In the genomic region with DNA sequence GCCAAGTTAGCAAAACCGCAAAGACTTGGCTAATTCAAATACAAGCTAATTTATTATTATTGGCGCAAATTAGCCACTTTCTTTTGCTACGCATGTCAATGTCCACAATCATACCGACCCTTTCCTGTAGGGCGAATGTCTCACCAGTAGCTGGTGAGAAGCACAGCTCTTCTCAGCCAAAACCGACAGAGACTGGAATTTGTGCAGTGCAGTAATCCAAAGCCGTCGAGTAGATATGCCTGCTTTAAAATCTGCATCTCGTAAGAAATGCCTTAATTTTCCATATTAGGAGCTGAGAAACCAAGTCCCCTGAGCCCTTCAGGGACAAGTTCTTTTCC, we compare ENCODE assay signal across 8 cellular contexts. TPM values are rescaled to one million over a fixed set of nuclear protein-coding genes. Genes with fewer than 3 reads are reported as not detected.
DNase-seq lines count a peak whose midpoint lies in the region; ATAC-seq, FAIRE-seq and TF ChIP-seq lines count a peak whose summit lies in the region.

No MANE protein-coding gene starts in this region.

- peak overlapping the region; percentile 86 for H3K9ac ChIP-seq in HCT116 (ENCODE audit: low read length)
- peak overlapping the region; percentile 80 for H3K9ac ChIP-seq in OCI-LY1 (ENCODE audit: low read length)
- peak overlapping the region; percentile 59 to 73 for H3K9ac ChIP-seq in colonic mucosa (ENCODE audit: low read depth in 2 of 2, low read length in 2 of 2)

- H4K20me1 ChIP-seq in HCT116 (ENCODE audit: insufficient read depth) = no peaks in the 10 kb centered on the region
- H4K20me1 ChIP-seq in OCI-LY1 (ENCODE audit: insufficient read depth, low read length) = no peaks in the 10 kb centered on the region

- peaks cover 14% of the 10 kb centered on the region for H3K4me1 Mint-ChIP-seq in memory B cell

- H3K79me2 ChIP-seq in HCT116 (ENCODE audit: insufficient read depth, low read length) (peaks cover 38% of the 10 kb centered on the region), OCI-LY1 (ENCODE audit: insufficient read depth, low read length) (peaks cover 35% of the 10 kb centered on the region)

- H3K27ac Mint-ChIP-seq in memory B cell = peak overlapping the region; percentile 93

- RAD21 ChIA-PET in HCT116 (lab: Charles Lee; ENCODE audit: low non-redundant PET in 1 of 2, low total read pairs in 2 of 2, uncharacterized antibody in 2 of 2, unreplicated experiment in 2 of 2) = interaction anchor here in 1 of 2 experiments (0.7 kb wide), 1 partner anchor 301 kb away, joined by 3 read pairs; no protein-coding TSS in a partner anchor

- TSS peak; percentile 89 for BruUV-seq in HCT116 (replicated peaks; lab: Mats Ljungman, UMichigan)

- peak overlapping the region; percentile 95 for H3K4me3 Mint-ChIP-seq in memory B cell

- H2AFZ ChIP-seq in HCT116 (ENCODE audit: low read depth, low read length, poor library complexity, severe bottlenecking) = peak overlapping the region; percentile 49
- H2AFZ ChIP-seq in OCI-LY1 (ENCODE audit: low read length) = peak overlapping the region; percentile 61; the same call in 1 of the 2 replicates

- no peak for TF ChIP-seq RAD21 in HCT116 (IDR thresholded peaks at IDR 0.05; ENCODE audit: low read depth)

- H3F3A ChIP-seq in OCI-LY1 (ENCODE audit: insufficient read depth, low read length) = no peaks in the 10 kb centered on the region

- POLR2A ChIA-PET in HCT116 (lab: Charles Lee) = interaction anchor here (0.6 to 2.1 kb wide), 10 partner anchors 11 to 330 kb away, joined by 3 to 16 read pairs (median 4); a partner anchor contains a TSS

- no peaks in the 10 kb centered on the region for H3K9me2 ChIP-seq in HCT116 (ENCODE audit: insufficient read depth)
- H3K9me2 ChIP-seq in OCI-LY1 (ENCODE audit: low read depth, low read length) = no peaks in the 10 kb centered on the region

- peaks cover 14 to 18% of the 10 kb centered on the region in 2 experiments for H3K4me1 ChIP-seq in HCT116 (ENCODE audit: control insufficient read depth in 1 of 2, insufficient read depth in 2 of 2, low read length in 2 of 2)
- peaks cover 43% of the 10 kb centered on the region for H3K4me1 ChIP-seq in OCI-LY1 (ENCODE audit: insufficient read depth, low read length, severe bottlenecking)
- no peaks in the 10 kb centered on the region for H3K4me1 ChIP-seq in colonic mucosa

- H3K27me3 Mint-ChIP-seq in memory B cell = no peaks in the 10 kb centered on the region

- H3K9me3 Mint-ChIP-seq in memory B cell = no peaks in the 10 kb centered on the region

- H3K4me2 ChIP-seq in HCT116 (ENCODE audit: low read length) (peak overlapping the region; percentile 96), OCI-LY1 (ENCODE audit: low read length) (peak overlapping the region; percentile 93)

- TF ChIP-seq CTCF in HCT116 (IDR thresholded peaks at IDR 0.05 in 2 of 3, conservative IDR thresholded peaks at IDR 0.05 in 1 of 3; ENCODE audit: borderline replicate concordance in 1 of 3, insufficient read depth in 1 of 3, low read depth in 2 of 3, low read length in 2 of 3) (no peak), OCI-LY1 (IDR thresholded peaks at IDR 0.05; ENCODE audit: low read length) (peak; percentile 12; the same call in 1 of the 2 replicates), colonic mucosa (IDR thresholded peaks at IDR 0.05) (no peak)

- peak; percentile 59 to 64 for DNase-seq in SHP77 (lab: John Stamatoyannopoulos, UW)
- no peak for DNase-seq in SHP77 treated with DMSO at 0.1 percent for 48 hours (lab: John Stamatoyannopoulos, UW)
- DNase-seq in HCT116 (ENCODE audit: low read depth, low spot score) = no peak
- no peak for DNase-seq in colonic mucosa
- no peak for DNase-seq in memory B cell (ENCODE audit: low spot score in 2 of 2)
- DNase-seq in urothelium cell line (ENCODE audit: low spot score) = peak; percentile 52
- DNase-seq in occipital lobe (lab: John Stamatoyannopoulos, UW) = no peak

- H3K36me3 Mint-ChIP-seq in memory B cell = no peaks in the 10 kb centered on the region

- H3K4me3 ChIP-seq in HCT116 (replicated peaks in 1 of 2; ENCODE audit: low read depth in 1 of 2, low read length in 2 of 2) (peak overlapping the region; percentile 42 to 94), OCI-LY1 (ENCODE audit: low read depth, low read length, poor library complexity, severe bottlenecking) (peak overlapping the region; percentile 84), colonic mucosa (peak overlapping the region; percentile 76)

- ATAC-seq in HCT116 = peak; percentile 17
- peak; percentile 44 for ATAC-seq in memory B cell (ENCODE audit: low read depth)

- H3K27me3 ChIP-seq in HCT116 (ENCODE audit: insufficient read depth, low read length) (no peaks in the 10 kb centered on the region), OCI-LY1 (ENCODE audit: insufficient read depth, low read length) (no peaks in the 10 kb centered on the region), colonic mucosa (no peaks in the 10 kb centered on the region)

- intact Hi-C loops in HCT116 (cut with micrococcal nuclease) = loop anchor here (2.0 to 5.0 kb wide), 3 partner anchors 96 to 333 kb away; a partner anchor contains a TSS
- intact Hi-C loops in colonic mucosa (cut with DNase I) = no loop called here

- CTCF ChIA-PET in HCT116 (lab: Charles Lee) = interaction anchor here (0.7 to 1.7 kb wide), 9 partner anchors 9 to 542 kb away, joined by 3 to 10 read pairs (median 4); a partner anchor contains a TSS

- H3K9me3 ChIP-seq in HCT116 (ENCODE audit: control insufficient read depth in 1 of 2, insufficient read depth in 1 of 2, low read depth in 1 of 2, low read length in 2 of 2) = no peaks in the 10 kb centered on the region; a peak in 1 of 4 replicates
- H3K9me3 ChIP-seq in OCI-LY1 (ENCODE audit: low read length) = no peaks in the 10 kb centered on the region
- no peaks in the 10 kb centered on the region for H3K9me3 ChIP-seq in colonic mucosa

- peak overlapping the region; percentile 92 for H3K27ac ChIP-seq in HCT116 (ENCODE audit: low read depth, low read length)
- H3K27ac ChIP-seq in OCI-LY1 (ENCODE audit: low read depth, low read length, poor library complexity, severe bottlenecking) = peak overlapping the region; percentile 65
- peak overlapping the region; percentile 99 for H3K27ac ChIP-seq in colonic mucosa

- no peaks in the 10 kb centered on the region for H3K36me3 ChIP-seq in HCT116 (ENCODE audit: control insufficient read depth in 1 of 2, insufficient read depth in 2 of 2, low read length in 2 of 2)
- H3K36me3 ChIP-seq in OCI-LY1 (ENCODE audit: insufficient read depth, low read length) = no peaks in the 10 kb centered on the region
- no peaks in the 10 kb centered on the region for H3K36me3 ChIP-seq in colonic mucosa

- TF ChIP-seq POLR2A in HCT116 (IDR thresholded peaks at IDR 0.05; ENCODE audit: borderline replicate concordance, extremely low read depth, insufficient read depth, insufficient read length) = no peak

- FAIRE-seq in urothelium cell line (lab: Jason Lieb, UNC) = peak; percentile 32

TF ChIP-seq in HCT116, 20 proteins besides CTCF, POLR2A, EP300 and RAD21:
- TF ChIP-seq YY1 (IDR thresholded peaks at IDR 0.05; ENCODE audit: extremely low read depth, insufficient replicate concordance, low read depth, low read length) (no peak), SIN3A (IDR thresholded peaks at IDR 0.05; ENCODE audit: low read depth) (no peak), SRF (IDR thresholded peaks at IDR 0.05; ENCODE audit: low read depth) (0 out of 2 replicates have a peak, but pooled peaks have one; percentile 55), EGR1 (IDR thresholded peaks at IDR 0.05; ENCODE audit: low read depth) (no peak)
TF ChIP-seq in HCT116: peak in this region for 1.

RNA-seq across cellular contexts. Expression of a gene that starts 0.6 kb away (rescaled TPM):
- 17.6 TPM for total RNA-seq in HCT116 (2021; ENCODE audit: unreplicated experiment)
- polyA plus RNA-seq in HCT116 (2012) = 5.1 and 6.9 TPM in 2 replicates
- total RNA-seq in colonic mucosa = 10 to 100 TPM; 13.0 to 16.9 TPM
- 36.5 TPM for total RNA-seq in occipital lobe

RNA-seq across cellular contexts. Expression of a gene that starts 21.0 kb away (rescaled TPM):
- total RNA-seq in HCT116 (2021; ENCODE audit: unreplicated experiment) = 158 TPM
- 87.7 and 88.1 TPM in 2 replicates for polyA plus RNA-seq in HCT116 (2012)
- total RNA-seq in colonic mucosa = 100 to 1,000 TPM; 115 to 176 TPM
- 127 TPM for total RNA-seq in occipital lobe

Comparison
In these comparisons a context has a peak if more than half of its experiments do, and no peak if none do; other contexts are left out.
1. DNase-seq: peak in SHP77 (2 of 2) and urothelium cell line (single experiment); none in SHP77 treated with DMSO at 0.1 percent for 48 hours (single experiment), HCT116 (single experiment), colonic mucosa (single experiment), memory B cell (0 of 2) and occipital lobe (single experiment).
2. Peak in every context shown above with its lines, with median percentiles within 50 percentile points of each other: H3K27ac ChIP-seq, H3K4me3 ChIP-seq and H3K9ac ChIP-seq.